ENCODE assay signal across 12 cellular contexts in the genomic region with DNA sequence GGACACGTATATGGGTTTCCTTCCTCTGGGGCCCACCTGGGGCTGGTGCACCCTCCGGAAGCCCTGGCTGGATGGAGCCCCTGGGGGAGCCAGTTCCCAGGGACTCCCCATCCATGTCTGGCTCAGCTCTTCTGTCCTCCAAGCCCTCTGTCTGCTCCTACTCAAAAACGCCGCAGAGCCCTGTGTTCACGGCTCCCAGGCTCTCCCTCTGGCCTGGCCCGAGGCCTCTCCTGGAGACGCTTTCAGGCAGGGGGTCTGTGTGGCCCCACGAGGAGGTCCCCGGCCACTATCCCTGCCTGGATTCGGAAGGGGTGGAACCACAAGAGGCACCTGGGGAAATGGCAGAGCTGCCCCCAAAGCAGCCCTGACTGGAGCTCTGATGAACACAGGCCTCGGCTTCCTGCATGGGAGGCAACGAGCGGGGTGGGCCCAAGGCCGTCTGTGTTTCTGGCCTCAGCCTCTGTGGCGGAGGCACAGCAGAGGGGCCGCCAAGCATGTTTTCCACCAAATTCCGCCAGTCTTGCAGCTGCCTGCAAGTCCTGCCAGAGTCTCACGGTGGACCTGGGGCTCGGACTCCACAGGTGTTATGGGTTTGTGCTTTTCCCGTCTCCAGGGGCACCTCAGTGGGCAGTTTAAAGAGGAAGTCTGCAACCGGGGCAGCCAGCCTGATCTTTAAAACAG. TPM values are rescaled to one million over a fixed set of nuclear protein-coding genes. Genes with fewer than 3 reads are reported as not detected.
DNase-seq lines count a peak whose midpoint lies in the region; ATAC-seq and TF ChIP-seq lines count a peak whose summit lies in the region.
"Had no signal": no experiment of that assay in that cellular context is flagged by ENCODE, and none has a peak within 500 bp of the region (broad histone marks: within the 10 kb centered on the region; RNA-seq: fewer than 3 reads in every experiment).

No MANE protein-coding gene starts in this region.

- no peak for ATAC-seq in upper lobe of right lung
- ATAC-seq: HCT116 had no signal

- no peak overlapping the region for H3K4me3 ChIP-seq in upper lobe of right lung

- no peaks in the 10 kb centered on the region for H3K36me3 Mint-ChIP-seq in chondrocyte (ENCODE audit: low read depth)
- no peaks in the 10 kb centered on the region for H3K36me3 Mint-ChIP-seq in nephron (ENCODE audit: low read depth)

- no peaks in the 10 kb centered on the region for H3K9me3 ChIP-seq in upper lobe of right lung

- H3K27ac Mint-ChIP-seq in chondrocyte (ENCODE audit: unreplicated experiment) = no peak overlapping the region
- peak overlapping the region in 2 of 3 experiments; percentile 83 to 95 for H3K27ac Mint-ChIP-seq in nephron
- H3K27ac Mint-ChIP-seq: activated T-helper 1 cell treated with anti-CD3 and anti-CD28 coated beads, Interleukin-12 subunit alpha, Interleukin-12 subunit beta, Interleukin-2, Interleukin-4 antibody, amounts not matched to agents 30 ng/mL and 10 ng/mL and 1 ng/mL, durations not matched to agents 14 hours and 24 hours and 36 hours had no signal

- TF ChIP-seq CTCF in chondrocyte (IDR thresholded peaks at IDR 0.05) (no peak), nephron (IDR thresholded peaks at IDR 0.05; ENCODE audit: unreplicated experiment in 3 of 3) (no peak), upper lobe of right lung (IDR thresholded peaks at IDR 0.05) (no peak)

- H3K27me3 Mint-ChIP-seq in chondrocyte (ENCODE audit: low read depth) (peaks cover 17% of the 10 kb centered on the region), nephron (ENCODE audit: low read depth) (peaks cover 4% of the 10 kb centered on the region)

- intact Hi-C loops in upper lobe of right lung (cut with DNase I) = no loop called here

- H3K27me3 ChIP-seq in upper lobe of right lung = no peaks in the 10 kb centered on the region

- H3K9me3 Mint-ChIP-seq in chondrocyte (ENCODE audit: low read depth) = peaks cover 6% of the 10 kb centered on the region
- no peaks in the 10 kb centered on the region for H3K9me3 Mint-ChIP-seq in nephron
- H3K9me3 Mint-ChIP-seq: activated T-helper 1 cell treated with anti-CD3 and anti-CD28 coated beads, Interleukin-12 subunit alpha, Interleukin-12 subunit beta, Interleukin-2, Interleukin-4 antibody, amounts not matched to agents 30 ng/mL and 10 ng/mL and 1 ng/mL, durations not matched to agents 14 hours and 24 hours and 36 hours had no signal

- peaks cover 51% of the 10 kb centered on the region for H3K4me1 ChIP-seq in upper lobe of right lung

- DNase-seq in activated CD8-positive, alpha-beta memory T cell treated with anti-CD3 and anti-CD28 coated beads, Interleukin-2, amount 50 U/mL, for 48 hours = peak; percentile 48
- no peak for DNase-seq in activated CD8-positive, alpha-beta memory T cell treated with anti-CD3 and anti-CD28 coated beads, Interleukin-2, amount 50 U/mL, for 4 hours
- DNase-seq in chondrocyte (ENCODE audit: low spot score) = peak; percentile 74
- DNase-seq in ureter (ENCODE audit: low spot score) = peak; percentile 39
- no peak for DNase-seq in HPDE6-E6E7 (ENCODE audit: extremely low spot score)
- no peak for DNase-seq in upper lobe of right lung
- no peak for DNase-seq in NCI-H226
- DNase-seq: NCI-H1436, NCI-H526 treated with DMSO at 0.1 percent for 48 hours had no signal

- no peak overlapping the region for H3K27ac ChIP-seq in upper lobe of right lung

- no peaks in the 10 kb centered on the region for H3K36me3 ChIP-seq in upper lobe of right lung

- H3K4me3 Mint-ChIP-seq in chondrocyte (ENCODE audit: unreplicated experiment) (no peak overlapping the region), nephron (peak overlapping the region in 1 of 3 experiments; percentile 35)
- H3K4me3 Mint-ChIP-seq: activated T-helper 1 cell treated with anti-CD3 and anti-CD28 coated beads, Interleukin-12 subunit alpha, Interleukin-12 subunit beta, Interleukin-2, Interleukin-4 antibody, amounts not matched to agents 30 ng/mL and 10 ng/mL and 1 ng/mL, durations not matched to agents 14 hours and 24 hours and 36 hours had no signal

- peaks cover 38% of the 10 kb centered on the region for H3K4me1 Mint-ChIP-seq in chondrocyte (ENCODE audit: low read depth)
- peaks cover 53% of the 10 kb centered on the region for H3K4me1 Mint-ChIP-seq in nephron

RNA-seq across cellular contexts. Expression of gene INPP5A, which starts 22.6 kb away (rescaled TPM):
- total RNA-seq in chondrocyte (29.5 to 40.6 TPM (median 40.1 TPM) in 3 replicates), ureter (63.5 TPM), upper lobe of right lung (38.3 TPM)

Comparison
In these comparisons a context has a peak if more than half of its experiments do, and no peak if none do; other contexts are left out.
1. DNase-seq: peak in activated CD8-positive, alpha-beta memory T cell treated with anti-CD3 and anti-CD28 coated beads, Interleukin-2, amount 50 U/mL, for 48 hours (single experiment), chondrocyte (single experiment) and ureter (single experiment); none in activated CD8-positive, alpha-beta memory T cell treated with anti-CD3 and anti-CD28 coated beads, Interleukin-2, amount 50 U/mL, for 4 hours (single experiment), HPDE6-E6E7 (single experiment), upper lobe of right lung (single experiment) and NCI-H226 (single experiment).